In genomic region chr4:153651041-153651960, GRCh38 we compare ENCODE assay signal across 8 cellular contexts. TPM values are rescaled to one million over a fixed set of nuclear protein-coding genes. Genes with fewer than 3 reads are reported as not detected.
A peak's percentile ranks its signal among the peaks of the same experiment; 100 is the strongest.
DNase-seq lines count a peak whose midpoint lies in the region; ATAC-seq, FAIRE-seq and TF ChIP-seq lines count a peak whose summit lies in the region.

No MANE protein-coding gene starts in this region.

- H3K9me3 ChIP-seq in pancreas = peaks cover 0 to 3% (median 0%) of the 10 kb centered on the region in 4 donors

- WGBS in pancreas, 2 donors = 65 to 76% methylated on average over 10 of the region's 10 CpGs

- H3K36me3 ChIP-seq in pancreas = no peaks in the 10 kb centered on the region

- intact Hi-C loops in pancreas (cut with DNase I) = no loop called here

- no peak for FAIRE-seq in pancreas (lab: Jason Lieb, UNC)

- TF ChIP-seq CTCF in pancreas (IDR thresholded peaks at IDR 0.05) = no peak

- no peaks in the 10 kb centered on the region for H3K4me1 ChIP-seq in pancreas

- peak overlapping the region in 2 of 4 donors; percentile 63 to 64 for H3K27ac ChIP-seq in pancreas

- ATAC-seq in pancreas (peak in 3 of 4 donors; percentile 46 to 75 (median 70)), GM18873 (IDR thresholded peaks at IDR 0.05; ENCODE audit: low FRiP score, unreplicated experiment) (no peak), GM21717 (IDR thresholded peaks at IDR 0.05; ENCODE audit: unreplicated experiment) (no peak), HG02938 (IDR thresholded peaks at IDR 0.05; ENCODE audit: unreplicated experiment) (no peak), GM21825 (IDR thresholded peaks at IDR 0.05; ENCODE audit: unreplicated experiment) (no peak)

- H3K4me3 ChIP-seq in pancreas = no peak overlapping the region

- H3K27me3 ChIP-seq in pancreas = no peaks in the 10 kb centered on the region

- peak; percentile 41 for DNase-seq in HT1080 (ENCODE audit: low read depth)
- DNase-seq in activated CD4-positive, CD25-positive, alpha-beta regulatory T cell treated with anti-CD3 and anti-CD28 coated beads, Interleukin-2, amount 50 U/mL, for 16 hours (ENCODE audit: low read depth, low spot score) = peak; percentile 13
- peak; percentile 17 for DNase-seq in cerebellar cortex (ENCODE audit: low spot score)
- peak in 1 of 6 donors; percentile 57 for DNase-seq in pancreas

RNA-seq across cellular contexts. Expression of gene TLR2, which starts 32.8 kb away (rescaled TPM):
- not detected in 2 replicates for total RNA-seq in HT1080 (2014; rRNA removed; shearing (Covaris generic))
- polyA plus RNA-seq in HT1080 (2015; cell fraction: cytosol; rRNA removed) = 0.06 TPM in 2 replicates
- polyA plus RNA-seq in HT1080 (2015; cell fraction: nucleus; rRNA removed) = 0.18 and 0.63 TPM in 2 replicates
- total RNA-seq in pancreas = 10 to 100 TPM in 2 of 6 donors, 1 to 10 TPM in 4; 2.3 to 23.9 (median 5.4) TPM
- 1 to 10 TPM; 2.9 to 3.2 TPM for polyA plus RNA-seq in pancreas

Comparison
In these comparisons a context has a peak if more than half of its experiments do, and no peak if none do; other contexts are left out.
1. ATAC-seq: peak in pancreas (3 of 4); none in GM18873 (single experiment), GM21717 (single experiment), HG02938 (single experiment) and GM21825 (single experiment).